1 cellular context compared by ENCODE assay signal in the genomic region with DNA sequence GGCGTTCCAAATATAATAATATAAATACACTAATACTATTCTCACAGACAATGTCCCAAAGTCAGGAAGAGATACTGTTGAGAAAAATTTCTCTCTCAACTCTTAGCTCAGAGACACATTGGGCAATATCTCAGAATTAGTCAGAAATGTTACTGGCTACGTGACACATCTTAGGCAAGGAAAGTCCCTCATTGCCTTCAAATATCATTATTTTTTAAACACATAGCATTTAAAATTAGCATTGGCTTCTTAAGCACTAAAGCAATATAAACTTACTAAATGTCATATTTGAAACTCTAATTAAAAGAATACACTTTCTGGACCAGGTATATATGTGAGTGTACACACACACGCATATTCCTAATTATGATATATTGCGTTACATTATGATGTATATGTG.
A peak's percentile ranks its signal among the peaks of the same experiment; 100 is the strongest.
TF ChIP-seq lines count a peak whose summit lies in the region.

No MANE protein-coding gene starts in this region.

TF ChIP-seq in GM12878, 131 proteins besides CTCF, POLR2A, EP300 and RAD21 (continued from another document):
- TF ChIP-seq ATF2 (IDR thresholded peaks at IDR 0.05; ENCODE audit: low read length) (0 out of 2 replicates have a peak, but pooled peaks have one; percentile 15), NFIC (IDR thresholded peaks at IDR 0.05; ENCODE audit: low read depth, low read length) (peak; percentile 54; the same call in 1 of the 2 replicates), MYC (IDR thresholded peaks at IDR 0.05; ENCODE audit: insufficient read depth, insufficient read length, insufficient replicate concordance, low read length, severe bottlenecking) (no peak), IKZF2 (IDR thresholded peaks at IDR 0.05) (peak in 1 of 2 experiments; percentile 3; a peak in 1 of 4 replicates), DPF2 (IDR thresholded peaks at IDR 0.05) (peak; percentile 47; the same call in 1 of the 2 replicates), TBL1XR1 (IDR thresholded peaks at IDR 0.05; ENCODE audit: low read depth, low read length) (no peak), RAD51 (IDR thresholded peaks at IDR 0.05) (no peak), ZNF24 (IDR thresholded peaks at IDR 0.05) (no peak), IRF5 (IDR thresholded peaks at IDR 0.05; ENCODE audit: borderline replicate concordance) (no peak), CEBPB (IDR thresholded peaks at IDR 0.05; ENCODE audit: borderline replicate concordance in 1 of 2, low read depth in 2 of 2, low read length in 2 of 2) (peak; percentile 67 to 79; a peak in 3 of 4 replicates), SUZ12 (IDR thresholded peaks at IDR 0.05; ENCODE audit: unreplicated experiment) (no peak), YBX1 (IDR thresholded peaks at IDR 0.05) (no peak), YY1 (IDR thresholded peaks at IDR 0.05; ENCODE audit: low read depth, low read length) (no peak), IKZF1 (conservative IDR thresholded peaks at IDR 0.05) (peak; percentile 23; the same call in 1 of the 2 replicates), IRF4 (IDR thresholded peaks at IDR 0.05; ENCODE audit: low read depth, low read length) (no peak; the same call in 1 of the 2 replicates), JUNB (IDR thresholded peaks at IDR 0.05) (peak; percentile 65), TCF12 (IDR thresholded peaks at IDR 0.05; ENCODE audit: low read depth, low read length) (no peak), FOXK2 (IDR thresholded peaks at IDR 0.05) (no peak), EED (IDR thresholded peaks at IDR 0.05; ENCODE audit: low read depth) (no peak), RELB (IDR thresholded peaks at IDR 0.05; ENCODE audit: low read depth) (peak; percentile 87), ZNF207 (IDR thresholded peaks at IDR 0.05; ENCODE audit: borderline replicate concordance) (no peak), MTA2 (IDR thresholded peaks at IDR 0.05; ENCODE audit: low read depth) (peak; percentile 65), ZBTB4 (CRISPR knock-in tag; IDR thresholded peaks at IDR 0.05) (no peak)
- TF ChIP-seq, protein P1, sequence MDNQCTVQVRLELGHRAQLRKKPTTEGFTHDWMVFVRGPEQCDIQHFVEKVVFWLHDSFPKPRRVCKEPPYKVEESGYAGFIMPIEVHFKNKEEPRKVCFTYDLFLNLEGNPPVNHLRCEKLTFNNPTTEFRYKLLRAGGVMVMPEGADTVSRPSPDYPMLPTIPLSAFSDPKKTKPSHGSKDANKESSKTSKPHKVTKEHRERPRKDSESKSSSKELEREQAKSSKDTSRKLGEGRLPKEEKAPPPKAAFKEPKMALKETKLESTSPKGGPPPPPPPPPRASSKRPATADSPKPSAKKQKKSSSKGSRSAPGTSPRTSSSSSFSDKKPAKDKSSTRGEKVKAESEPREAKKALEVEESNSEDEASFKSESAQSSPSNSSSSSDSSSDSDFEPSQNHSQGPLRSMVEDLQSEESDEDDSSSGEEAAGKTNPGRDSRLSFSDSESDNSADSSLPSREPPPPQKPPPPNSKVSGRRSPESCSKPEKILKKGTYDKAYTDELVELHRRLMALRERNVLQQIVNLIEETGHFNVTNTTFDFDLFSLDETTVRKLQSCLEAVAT (IDR thresholded peaks at IDR 0.05) = 0 out of 2 replicates have a peak, but pooled peaks have one; percentile 53
- TF ChIP-seq, protein P2, sequence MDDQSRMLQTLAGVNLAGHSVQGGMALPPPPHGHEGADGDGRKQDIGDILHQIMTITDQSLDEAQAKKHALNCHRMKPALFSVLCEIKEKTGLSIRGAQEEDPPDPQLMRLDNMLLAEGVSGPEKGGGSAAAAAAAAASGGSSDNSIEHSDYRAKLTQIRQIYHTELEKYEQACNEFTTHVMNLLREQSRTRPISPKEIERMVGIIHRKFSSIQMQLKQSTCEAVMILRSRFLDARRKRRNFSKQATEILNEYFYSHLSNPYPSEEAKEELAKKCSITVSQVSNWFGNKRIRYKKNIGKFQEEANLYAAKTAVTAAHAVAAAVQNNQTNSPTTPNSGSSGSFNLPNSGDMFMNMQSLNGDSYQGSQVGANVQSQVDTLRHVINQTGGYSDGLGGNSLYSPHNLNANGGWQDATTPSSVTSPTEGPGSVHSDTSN (IDR thresholded peaks at IDR 0.05; ENCODE audit: insufficient replicate concordance, low read depth, low read length) = no peak
- TF ChIP-seq, protein P3, sequence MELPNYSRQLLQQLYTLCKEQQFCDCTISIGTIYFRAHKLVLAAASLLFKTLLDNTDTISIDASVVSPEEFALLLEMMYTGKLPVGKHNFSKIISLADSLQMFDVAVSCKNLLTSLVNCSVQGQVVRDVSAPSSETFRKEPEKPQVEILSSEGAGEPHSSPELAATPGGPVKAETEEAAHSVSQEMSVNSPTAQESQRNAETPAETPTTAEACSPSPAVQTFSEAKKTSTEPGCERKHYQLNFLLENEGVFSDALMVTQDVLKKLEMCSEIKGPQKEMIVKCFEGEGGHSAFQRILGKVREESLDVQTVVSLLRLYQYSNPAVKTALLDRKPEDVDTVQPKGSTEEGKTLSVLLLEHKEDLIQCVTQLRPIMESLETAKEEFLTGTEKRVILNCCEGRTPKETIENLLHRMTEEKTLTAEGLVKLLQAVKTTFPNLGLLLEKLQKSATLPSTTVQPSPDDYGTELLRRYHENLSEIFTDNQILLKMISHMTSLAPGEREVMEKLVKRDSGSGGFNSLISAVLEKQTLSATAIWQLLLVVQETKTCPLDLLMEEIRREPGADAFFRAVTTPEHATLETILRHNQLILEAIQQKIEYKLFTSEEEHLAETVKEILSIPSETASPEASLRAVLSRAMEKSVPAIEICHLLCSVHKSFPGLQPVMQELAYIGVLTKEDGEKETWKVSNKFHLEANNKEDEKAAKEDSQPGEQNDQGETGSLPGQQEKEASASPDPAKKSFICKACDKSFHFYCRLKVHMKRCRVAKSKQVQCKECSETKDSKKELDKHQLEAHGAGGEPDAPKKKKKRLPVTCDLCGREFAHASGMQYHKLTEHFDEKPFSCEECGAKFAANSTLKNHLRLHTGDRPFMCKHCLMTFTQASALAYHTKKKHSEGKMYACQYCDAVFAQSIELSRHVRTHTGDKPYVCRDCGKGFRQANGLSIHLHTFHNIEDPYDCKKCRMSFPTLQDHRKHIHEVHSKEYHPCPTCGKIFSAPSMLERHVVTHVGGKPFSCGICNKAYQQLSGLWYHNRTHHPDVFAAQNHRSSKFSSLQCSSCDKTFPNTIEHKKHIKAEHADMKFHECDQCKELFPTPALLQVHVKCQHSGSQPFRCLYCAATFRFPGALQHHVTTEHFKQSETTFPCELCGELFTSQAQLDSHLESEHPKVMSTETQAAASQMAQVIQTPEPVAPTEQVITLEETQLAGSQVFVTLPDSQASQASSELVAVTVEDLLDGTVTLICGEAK (IDR thresholded peaks at IDR 0.05; ENCODE audit: borderline replicate concordance) = no peak
